Comparison of ENCODE assay signal across 26 cellular contexts in the genomic region with DNA sequence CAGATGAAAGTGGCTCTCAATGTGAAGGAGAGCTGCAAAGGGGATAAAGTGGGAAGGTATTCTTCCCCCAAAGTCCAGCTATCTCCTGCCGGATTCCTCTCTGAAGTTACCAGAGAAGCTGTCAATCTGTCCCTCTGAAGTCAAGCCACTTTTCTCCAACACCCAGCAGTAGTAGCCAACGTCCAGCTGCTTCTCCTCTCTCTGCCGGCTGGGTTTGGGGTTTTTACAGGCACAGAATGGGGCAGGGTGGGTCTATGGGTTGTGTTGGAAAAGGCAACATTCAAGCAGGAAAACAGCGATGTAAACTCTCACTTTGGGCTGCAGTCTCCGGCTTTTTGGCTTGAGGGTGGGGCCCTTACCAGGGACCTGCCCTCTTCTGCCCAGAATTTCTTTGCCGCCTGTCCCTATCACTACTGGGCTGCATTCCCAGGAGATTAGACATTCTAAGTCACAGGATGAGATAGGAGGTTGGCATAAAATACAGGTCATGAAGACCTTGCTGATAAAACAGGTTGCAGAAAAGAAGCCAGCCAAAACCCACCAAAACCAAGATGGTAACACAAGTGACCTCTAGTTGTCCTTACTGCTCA. TPM values are rescaled to one million over a fixed set of nuclear protein-coding genes. Genes with fewer than 3 reads are reported as not detected.
DNase-seq lines count a peak whose midpoint lies in the region; ATAC-seq, FAIRE-seq and TF ChIP-seq lines count a peak whose summit lies in the region.
"Had no signal": no experiment of that assay in that cellular context is flagged by ENCODE, and none has a peak within 500 bp of the region (broad histone marks: within the 10 kb centered on the region; RNA-seq: fewer than 3 reads in every experiment).

No MANE protein-coding gene starts in this region.

- H3K4me3 ChIP-seq in right lobe of liver, result peak overlapping the region in 1 of 3 donors; percentile 10
- no peak overlapping the region for H3K4me3 ChIP-seq in HepG2 (replicated peaks in 1 of 3; ENCODE audit: insufficient read depth in 1 of 3, low read depth in 2 of 3, low read length in 3 of 3)
- H3K4me3 ChIP-seq in gastroesophageal sphincter, result peak overlapping the region; percentile 6 to 37
- peak overlapping the region; percentile 34; the same call in 1 of the 2 replicates for H3K4me3 ChIP-seq in iPS-20b (ENCODE audit: low read length)
- no peak overlapping the region for H3K4me3 ChIP-seq in lower leg skin (ENCODE audit: low read depth, poor library complexity, severe bottlenecking)
- H3K4me3 ChIP-seq: colonic mucosa, lung, thyroid gland had no signal

- H3K4me1 ChIP-seq in right lobe of liver, result peaks cover 0 to 14% (median 7%) of the 10 kb centered on the region in 4 donors
- no peaks in the 10 kb centered on the region for H3K4me1 ChIP-seq in HepG2 (ENCODE audit: insufficient read depth, low read length)
- H3K4me1 ChIP-seq in gastroesophageal sphincter, result peaks cover 0 to 40% (median 10%) of the 10 kb centered on the region in 3 donors
- peaks cover 43% of the 10 kb centered on the region for H3K4me1 ChIP-seq in iPS-20b (ENCODE audit: insufficient read depth, low read length)
- H3K4me1 ChIP-seq: colonic mucosa had no signal

- H3K4me2 ChIP-seq in HepG2 (ENCODE audit: low read depth, low read length), result no peak overlapping the region

- POLR2A ChIA-PET in HepG2 (lab: Yijun Ruan, JAX), result no interaction called here

- H3K36me3 ChIP-seq in right lobe of liver (no peaks in the 10 kb centered on the region), HepG2 (replicated peaks in 1 of 2; ENCODE audit: control insufficient read depth in 1 of 2, insufficient read depth in 2 of 2, low read length in 2 of 2) (no peaks in the 10 kb centered on the region), gastroesophageal sphincter (no peaks in the 10 kb centered on the region), iPS-20b (ENCODE audit: insufficient read depth, low read depth, low read length) (no peaks in the 10 kb centered on the region)
- H3K36me3 ChIP-seq: colonic mucosa, thyroid gland had no signal

- H4K20me1 ChIP-seq in HepG2 (ENCODE audit: insufficient read depth, low read length), result no peaks in the 10 kb centered on the region

- ATAC-seq in right lobe of liver (peak; percentile 3 to 19 (median 7)), HepG2 (no peak), gastroesophageal sphincter (no peak), sciatic nerve (no peak)
- ATAC-seq: Panc1; stimulated activated naive CD8-positive, alpha-beta T cell treated with anti-CD3 and anti-CD28 coated beads, Interleukin-15, Interleukin-2, amounts not matched to agents 100 U/mL and 50 U/mL, for 24 hours had no signal

- H3K27me3 ChIP-seq in right lobe of liver (no peaks in the 10 kb centered on the region), HepG2 (ENCODE audit: control insufficient read depth in 1 of 2, insufficient read depth in 2 of 2, low read length in 2 of 2) (0 out of 5 replicates have a peak, but pooled peaks cover 0 to 5% of the 10 kb centered on the region in 2 experiments), gastroesophageal sphincter (no peaks in the 10 kb centered on the region), iPS-20b (ENCODE audit: insufficient read depth, low read length) (no peaks in the 10 kb centered on the region)
- H3K27me3 ChIP-seq: colonic mucosa, thyroid gland had no signal

- in situ Hi-C loops in HepG2 (cut with HindIII; ENCODE audit: extremely low pct_ligation_motif_present, low pct_unique_long_range_greater_than_20kb), result no loop called here

- H2AFZ ChIP-seq in HepG2 (ENCODE audit: low read length), result no peak overlapping the region

- H3K9me3 ChIP-seq in right lobe of liver (no peaks in the 10 kb centered on the region), HepG2 (ENCODE audit: low read length) (no peaks in the 10 kb centered on the region), gastroesophageal sphincter (no peaks in the 10 kb centered on the region), iPS-20b (ENCODE audit: insufficient read depth, low read depth, low read length) (no peaks in the 10 kb centered on the region)
- H3K9me3 ChIP-seq: colonic mucosa, thyroid gland had no signal

- no TSS peak for BruUV-seq in HepG2 (replicated peaks; lab: Mats Ljungman, UMichigan)

- no peak for FAIRE-seq in HepG2 (lab: Jason Lieb, UNC)

- H3K9ac ChIP-seq in HepG2 (ENCODE audit: insufficient read depth, low read depth, low read length), result no peak overlapping the region
- peak overlapping the region; percentile 72; the same call in 1 of the 2 replicates for H3K9ac ChIP-seq in iPS-20b (ENCODE audit: low read depth, low read length)

- H3K27ac ChIP-seq in right lobe of liver, result no peak overlapping the region
- H3K27ac ChIP-seq in HepG2 (ENCODE audit: extremely low read length, insufficient read depth, low read length), result no peak overlapping the region
- H3K27ac ChIP-seq in gastroesophageal sphincter, result peak overlapping the region in 2 of 4 donors; percentile 57 to 70
- peak overlapping the region; percentile 71 for H3K27ac ChIP-seq in iPS-20b (ENCODE audit: low read length)
- H3K27ac ChIP-seq: colonic mucosa, thyroid gland had no signal

- no peak for TF ChIP-seq RAD21 in HepG2 (CRISPR knock-in tag; IDR thresholded peaks at IDR 0.05)

- no peaks in the 10 kb centered on the region for H3K79me2 ChIP-seq in HepG2 (ENCODE audit: insufficient read depth, low read length)

- DNase-seq in right lobe of liver (no peak), HepG2 (ENCODE audit: low spot score) (no peak), lower leg skin (ENCODE audit: low spot score in 2 of 2) (no peak), sciatic nerve (ENCODE audit: low spot score) (no peak)
- DNase-seq in activated T-cell treated with anti-CD3 and anti-CD28 coated beads, Interleukin-2, amount 50 U/mL, for 48 hours, result no peak
- no peak for DNase-seq in stimulated activated CD4-positive, alpha-beta T cell treated with anti-CD3 and anti-CD28 coated beads, Interleukin-12 subunit alpha, Interleukin-12 subunit beta, amount 100 ng/mL, for 4 hours
- DNase-seq: 8988T; activated CD4-positive, alpha-beta T cell treated with anti-CD3 and anti-CD28 coated beads, Interleukin-2, amount 50 U/mL, for 4 hours; anterior cingulate cortex; CD4-positive, CD25-positive, alpha-beta regulatory T cell; colonic mucosa; effector memory CD4-positive, alpha-beta T cell; hippocampal formation; NCI-H187; NCI-H526 treated with DMSO at 0.1 percent for 48 hours; SIG-M5; stimulated activated naive CD8-positive, alpha-beta T cell treated with anti-CD3 and anti-CD28 coated beads, Interleukin-15, Interleukin-2, amounts not matched to agents 100 U/mL and 50 U/mL, for 24 hours; SW 1271 had no signal

- intact Hi-C loops in right lobe of liver (cut with DNase I), result no loop called here
- intact Hi-C loops in HepG2 (cut with micrococcal nuclease; ENCODE audit: unreplicated experiment), result no loop called here
- intact Hi-C loops in lower leg skin (cut with DNase I; ENCODE audit: low total_unique reads), result no loop called here
- intact Hi-C loops in sciatic nerve (cut with DNase I), result no loop called here

- TF ChIP-seq EP300 in HepG2 (IDR thresholded peaks at IDR 0.05; ENCODE audit: low read depth in 2 of 2, low read length in 2 of 2), result no peak
- no peak for TF ChIP-seq EP300 in HepG2 (CRISPR knock-in tag; IDR thresholded peaks at IDR 0.05; ENCODE audit: borderline replicate concordance)
- no peak for TF ChIP-seq EP300 in gastroesophageal sphincter (IDR thresholded peaks at IDR 0.05)

- TF ChIP-seq POLR2A in right lobe of liver (IDR thresholded peaks at IDR 0.05) (no peak), HepG2 (IDR thresholded peaks at IDR 0.05; ENCODE audit: insufficient read depth in 1 of 2, low read depth in 2 of 2, low read length in 2 of 2) (no peak), gastroesophageal sphincter (IDR thresholded peaks at IDR 0.05) (no peak), lower leg skin (IDR thresholded peaks at IDR 0.05) (no peak)

- CTCF ChIA-PET in HepG2 (lab: Yijun Ruan, JAX; ENCODE audit: low intra/inter-chr PET ratio, low total read pairs), result no interaction called here

- 33% methylated on average over 6 of the region's 6 CpGs for WGBS in right lobe of liver (ENCODE audit: insufficient coverage, low coverage, low lambda C conversion rate, missing lambda C conversion rate)
- WGBS in HepG2 (ENCODE audit: low lambda C conversion rate), result 29% methylated on average over 6 of the region's 6 CpGs
- WGBS in gastroesophageal sphincter (ENCODE audit: low coverage in 1 of 2), 2 donors, result 30 to 71% methylated on average over 1 to 5 of the region's 6 CpGs
- WGBS in lower leg skin, 2 donors, result 85 to 89% methylated on average over 6 of the region's 6 CpGs

- TF ChIP-seq CTCF in right lobe of liver (IDR thresholded peaks at IDR 0.05), result no peak
- no peak for TF ChIP-seq CTCF in HepG2 (CRISPR knock-in tag; IDR thresholded peaks at IDR 0.05)
- TF ChIP-seq CTCF in gastroesophageal sphincter (IDR thresholded peaks at IDR 0.05), result no peak
- TF ChIP-seq CTCF in lower leg skin (IDR thresholded peaks at IDR 0.05), result no peak

RNA-seq across cellular contexts. Expression of a gene that starts 16.3 kb away (rescaled TPM):
- total RNA-seq in right lobe of liver, result 1 to 10 TPM in 1 of 6 experiments, under 1 TPM in 2, not detected in 3; 0.24 to 1.2 (median 0.26) TPM
- not detected in 2 replicates for total RNA-seq in HepG2 (2016; rRNA removed; fragmentation: Illumina TruSeq; extraction: Trizol)
- total RNA-seq in HepG2 (2016; cell fraction: cytosol; rRNA removed; fragmentation: Illumina TruSeq; extraction: Trizol; ENCODE audit: low read depth), result not detected in 2 replicates
- total RNA-seq in HepG2 (2016; cell fraction: insoluble cytoplasmic fraction; rRNA removed; fragmentation: Illumina TruSeq; extraction: Trizol), result not detected in 2 replicates
- total RNA-seq in HepG2 (2016; cell fraction: membrane; rRNA removed; fragmentation: Illumina TruSeq; extraction: Trizol), result not detected in 2 replicates
- total RNA-seq in HepG2 (2016; cell fraction: nucleus; rRNA removed; fragmentation: Illumina TruSeq; extraction: Trizol), result not detected in 2 replicates
- polyA plus RNA-seq in HepG2 (2011; rRNA removed), result not detected in 2 replicates
- polyA plus RNA-seq in HepG2 (2011; cell fraction: cytosol; rRNA removed), result not detected in 2 replicates
- not detected in 2 replicates for polyA plus RNA-seq in HepG2 (2011; cell fraction: nucleus; rRNA removed)
- not detected in 2 replicates for polyA plus RNA-seq in HepG2 (2012)
- not detected in 2 replicates for polyA plus RNA-seq in HepG2 (2016; cell fraction: cytosol; fragmentation: Illumina TruSeq; extraction: Trizol; ENCODE audit: low read depth)
- polyA plus RNA-seq in HepG2 (2016; cell fraction: insoluble cytoplasmic fraction; fragmentation: Illumina TruSeq; extraction: Trizol; ENCODE audit: low read depth), result not detected in 2 replicates
- polyA plus RNA-seq in HepG2 (2016; cell fraction: membrane; fragmentation: Illumina TruSeq; extraction: Trizol; ENCODE audit: low read depth), result not detected in 2 replicates
- not detected in 2 replicates for polyA plus RNA-seq in HepG2 (2016; cell fraction: nucleus; fragmentation: Illumina TruSeq; extraction: Trizol; ENCODE audit: insufficient read depth, low read depth)
- polyA minus RNA-seq in HepG2 (2011; rRNA and poly(A)+ RNA removed; ENCODE audit: low replicate concordance), result not detected in 2 replicates
- not detected in 2 replicates for polyA minus RNA-seq in HepG2 (2011; cell fraction: cytosol; rRNA and poly(A)+ RNA removed)
- not detected in 2 replicates for polyA minus RNA-seq in HepG2 (2011; cell fraction: nucleus; rRNA and poly(A)+ RNA removed)
- total RNA-seq in gastroesophageal sphincter, result not detected
- total RNA-seq in lower leg skin, result under 1 TPM in 2 of 4 donors, not detected in 2; 0.39 to 0.99 TPM
- not detected for total RNA-seq in sciatic nerve
- total RNA-seq: CD4-positive, CD25-positive, alpha-beta regulatory T cell; colonic mucosa; lung; M059J had no signal
- polyA plus RNA-seq: CD4-positive, CD25-positive, alpha-beta regulatory T cell; lung; neural cell had no signal

RNA-seq across cellular contexts. Expression of a gene that starts 16.4 kb away (rescaled TPM):
- total RNA-seq in right lobe of liver, result not detected
- total RNA-seq in HepG2 (2016; rRNA removed; fragmentation: Illumina TruSeq; extraction: Trizol), result not detected in 2 replicates
- not detected in 2 replicates for total RNA-seq in HepG2 (2016; cell fraction: cytosol; rRNA removed; fragmentation: Illumina TruSeq; extraction: Trizol; ENCODE audit: low read depth)
- total RNA-seq in HepG2 (2016; cell fraction: insoluble cytoplasmic fraction; rRNA removed; fragmentation: Illumina TruSeq; extraction: Trizol), result not detected in 2 replicates
- not detected in 2 replicates for total RNA-seq in HepG2 (2016; cell fraction: membrane; rRNA removed; fragmentation: Illumina TruSeq; extraction: Trizol)
- not detected in 2 replicates for total RNA-seq in HepG2 (2016; cell fraction: nucleus; rRNA removed; fragmentation: Illumina TruSeq; extraction: Trizol)
- polyA plus RNA-seq in HepG2 (2011; rRNA removed), result not detected in 2 replicates
- not detected in 2 replicates for polyA plus RNA-seq in HepG2 (2011; cell fraction: cytosol; rRNA removed)
- polyA plus RNA-seq in HepG2 (2011; cell fraction: nucleus; rRNA removed), result not detected in 2 replicates
- polyA plus RNA-seq in HepG2 (2012), result not detected in 2 replicates
- polyA plus RNA-seq in HepG2 (2016; cell fraction: cytosol; fragmentation: Illumina TruSeq; extraction: Trizol; ENCODE audit: low read depth), result not detected in 2 replicates
- polyA plus RNA-seq in HepG2 (2016; cell fraction: insoluble cytoplasmic fraction; fragmentation: Illumina TruSeq; extraction: Trizol; ENCODE audit: low read depth), result not detected in 2 replicates
- polyA plus RNA-seq in HepG2 (2016; cell fraction: membrane; fragmentation: Illumina TruSeq; extraction: Trizol; ENCODE audit: low read depth), result not detected in 2 replicates
- not detected in 2 replicates for polyA plus RNA-seq in HepG2 (2016; cell fraction: nucleus; fragmentation: Illumina TruSeq; extraction: Trizol; ENCODE audit: insufficient read depth, low read depth)
- polyA minus RNA-seq in HepG2 (2011; rRNA and poly(A)+ RNA removed; ENCODE audit: low replicate concordance), result not detected in 2 replicates
- not detected in 2 replicates for polyA minus RNA-seq in HepG2 (2011; cell fraction: cytosol; rRNA and poly(A)+ RNA removed)
- not detected in 2 replicates for polyA minus RNA-seq in HepG2 (2011; cell fraction: nucleus; rRNA and poly(A)+ RNA removed)
- total RNA-seq in gastroesophageal sphincter, result under 1 TPM in 1 of 4 donors, not detected in 3; 0.93 TPM
- total RNA-seq in lower leg skin, result not detected
- not detected for total RNA-seq in sciatic nerve
- total RNA-seq: CD4-positive, CD25-positive, alpha-beta regulatory T cell; colonic mucosa; lung; M059J; thyroid gland had no signal
- polyA plus RNA-seq: CD4-positive, CD25-positive, alpha-beta regulatory T cell; esophagus; lung; neural cell had no signal

Comparison
In these comparisons a context has a peak if more than half of its experiments do, and no peak if none do; other contexts are left out.
1. ATAC-seq: peak in right lobe of liver (4 of 4); none in HepG2 (single experiment), gastroesophageal sphincter (single experiment) and sciatic nerve (single experiment).
2. H3K4me3 ChIP-seq: peak in gastroesophageal sphincter (2 of 2) and iPS-20b (single experiment); none in HepG2 (0 of 3) and lower leg skin (single experiment).